17 cellular contexts compared by ENCODE assay signal in the genomic region with DNA sequence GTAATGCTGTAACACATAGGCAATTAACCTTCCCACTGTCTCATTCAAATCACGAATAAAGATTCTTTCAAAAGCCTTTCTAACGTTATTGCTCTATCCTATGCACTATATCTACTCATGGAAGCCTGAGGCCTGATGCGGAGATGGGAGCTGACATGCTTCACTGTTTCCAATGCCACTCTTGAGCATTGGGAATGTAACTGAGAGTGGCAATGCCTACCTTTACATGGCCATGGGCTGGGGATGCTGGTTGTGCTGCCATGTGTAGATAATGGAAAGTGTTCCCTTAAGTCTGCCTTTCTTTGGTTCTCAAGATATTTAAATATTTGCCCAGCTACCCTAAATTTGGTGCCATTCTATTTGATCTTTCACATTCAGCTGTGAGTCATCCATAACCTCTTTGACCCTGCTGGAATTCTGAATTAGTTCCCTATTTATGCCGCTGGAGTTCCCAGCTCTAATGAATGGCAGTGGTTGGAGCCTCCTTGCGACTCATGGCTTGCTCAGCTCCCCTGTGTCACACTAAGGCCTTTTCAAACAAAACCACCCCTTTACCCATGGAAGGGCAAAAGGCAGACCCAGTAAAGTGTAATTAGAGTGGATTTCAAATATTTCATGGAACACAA. TPM values are rescaled to one million over a fixed set of nuclear protein-coding genes. Genes with fewer than 3 reads are reported as not detected.
DNase-seq lines count a peak whose midpoint lies in the region; ATAC-seq, FAIRE-seq and TF ChIP-seq lines count a peak whose summit lies in the region.
"Had no signal": no experiment of that assay in that cellular context is flagged by ENCODE, and none has a peak within 500 bp of the region (broad histone marks: within the 10 kb centered on the region; RNA-seq: fewer than 3 reads in every experiment).

No MANE protein-coding gene starts in this region.

- H3K18ac ChIP-seq in IMR-90 (ENCODE audit: low read depth, low read length): no peak overlapping the region

- H3K4me2 ChIP-seq in IMR-90 (ENCODE audit: low read depth, low read length): no peak overlapping the region; the same call in 1 of the 2 replicates
- no peak overlapping the region for H3K4me2 ChIP-seq in K562 (ENCODE audit: insufficient read depth, low read length)
- H3K4me2 ChIP-seq: KMS-11 had no signal

- H3K4me3 ChIP-seq in IMR-90 (ENCODE audit: insufficient read depth, low read depth, low read length): no peak overlapping the region
- H3K4me3 ChIP-seq in K562: no peak overlapping the region
- H3K4me3 ChIP-seq: prostate gland had no signal

- H3K27me3 Mint-ChIP-seq in activated naive CD8-positive, alpha-beta T cell treated with anti-CD3 and anti-CD28 coated beads for 36 hours: peaks cover 12% of the 10 kb centered on the region

- H2AK5ac ChIP-seq in IMR-90 (ENCODE audit: low read depth, low read length): peak overlapping the region; percentile 35; the same call in 1 of the 2 replicates

- no peak overlapping the region; the same call in 1 of the 2 replicates for H3K14ac ChIP-seq in IMR-90 (replicated peaks; ENCODE audit: low read depth, low read length)

- H2BK120ac ChIP-seq in IMR-90 (ENCODE audit: low read depth, low read length): peak overlapping the region; percentile 7; the same call in 1 of the 2 replicates

- H3K9me3 ChIP-seq in IMR-90 (ENCODE audit: control insufficient read depth, insufficient read depth, low read length): no peaks in the 10 kb centered on the region
- no peaks in the 10 kb centered on the region for H3K9me3 ChIP-seq in K562 (replicated peaks; ENCODE audit: control insufficient read depth, insufficient read depth, low read depth, low read length)
- H3K9me3 ChIP-seq: prostate gland had no signal

- CTCF ChIA-PET in IMR-90 (lab: Yijun Ruan, JAX): no interaction called here
- CTCF ChIA-PET in K562 (lab: Yijun Ruan, JAX; ENCODE audit: low intra/inter-chr PET ratio): no interaction called here

- BruUV-seq in IMR-90 (replicated peaks; lab: Mats Ljungman, UMichigan) (no TSS peak), K562 (replicated peaks; lab: Mats Ljungman, UMichigan) (no TSS peak)

- dilution Hi-C loops in IMR-90 (cut with HindIII; ENCODE audit: low sequenced_read_pairs, unreplicated experiment): no loop called here

- no peak overlapping the region for H2AFZ ChIP-seq in IMR-90 (replicated peaks; ENCODE audit: low read length, poor library complexity)
- no peak overlapping the region for H2AFZ ChIP-seq in K562 (ENCODE audit: low read depth, low read length)

- H4K8ac ChIP-seq in IMR-90 (ENCODE audit: low read depth in 2 of 2, low read length in 2 of 2): peak overlapping the region in 1 of 2 experiments; percentile 33; a peak in 1 of 4 replicates

- H3K27me3 ChIP-seq in IMR-90 (ENCODE audit: control insufficient read depth, insufficient read depth, low read length) (no peaks in the 10 kb centered on the region), K562 (ENCODE audit: control insufficient read depth in 2 of 2, insufficient read depth in 2 of 2, low read length in 2 of 2) (peaks cover 5 to 7% of the 10 kb centered on the region in 2 experiments; a peak in 4 of 5 replicates)

- no peak; the same call in 1 of the 2 replicates for TF ChIP-seq RAD21 in IMR-90 (IDR thresholded peaks at IDR 0.05; ENCODE audit: low read length)
- TF ChIP-seq RAD21 in K562 (CRISPR knock-in tag; conservative IDR thresholded peaks at IDR 0.05 in 1 of 2, IDR thresholded peaks at IDR 0.05 in 1 of 2): no peak

- H2BK20ac ChIP-seq in IMR-90 (ENCODE audit: low read depth, low read length): peak overlapping the region; percentile 37; the same call in 1 of the 2 replicates

- H3K56ac ChIP-seq in IMR-90 (ENCODE audit: extremely low read depth, insufficient read depth, low read length): no peak overlapping the region

- H3K23ac ChIP-seq in IMR-90 (ENCODE audit: low read depth, low read length): no peak overlapping the region

- no peaks in the 10 kb centered on the region for H3K36me3 ChIP-seq in IMR-90 (ENCODE audit: control insufficient read depth, insufficient read depth, low read length)
- no peaks in the 10 kb centered on the region for H3K36me3 ChIP-seq in K562 (ENCODE audit: control insufficient read depth, insufficient read depth, low read length)
- H3K36me3 ChIP-seq: prostate gland had no signal

- H3K9me1 ChIP-seq in IMR-90 (ENCODE audit: insufficient read depth, low read length) (peaks cover 13% of the 10 kb centered on the region), K562 (ENCODE audit: control insufficient read depth, insufficient read depth, low read length) (no peaks in the 10 kb centered on the region)

- H3K27ac Mint-ChIP-seq in activated naive CD8-positive, alpha-beta T cell treated with anti-CD3 and anti-CD28 coated beads for 36 hours: no peak overlapping the region
- H3K27ac Mint-ChIP-seq: activated CD4-positive, alpha-beta memory T cell treated with anti-CD3 and anti-CD28 coated beads for 36 hours; B cell had no signal

- peak overlapping the region; percentile 40; the same call in 1 of the 2 replicates for H3K4ac ChIP-seq in IMR-90 (ENCODE audit: low read depth, low read length)

- H4K5ac ChIP-seq in IMR-90 (ENCODE audit: low read depth, low read length): peak overlapping the region; percentile 49; the same call in 1 of the 2 replicates

- H3K27ac ChIP-seq in IMR-90 (ENCODE audit: insufficient read depth, low read length) (no peak overlapping the region), K562 (ENCODE audit: extremely low read depth, low read depth, low read length) (no peak overlapping the region)
- H3K27ac ChIP-seq: KMS-11, prostate gland had no signal

- intact Hi-C loops in IMR-90 (cut with micrococcal nuclease) (no loop called here), K562 (cut with micrococcal nuclease) (no loop called here)

- no peak for TF ChIP-seq POLR2A in IMR-90 (IDR thresholded peaks at IDR 0.05; ENCODE audit: low read depth, low read length)
- TF ChIP-seq POLR2A in K562 (conservative IDR thresholded peaks at IDR 0.05): no peak

- WGBS in IMR-90 (ENCODE audit: extremely low coverage in 2 of 2, insufficient read length in 1 of 2), 2 experiments: 100% methylated on average over 1 of the region's 5 CpGs; no CpG with 5 or more reads in 1 of the 2 experiments
- 20% methylated on average over 5 of the region's 5 CpGs for WGBS in K562 (ENCODE audit: insufficient coverage, low coverage, missing lambda C conversion rate)

- H2BK15ac ChIP-seq in IMR-90 (ENCODE audit: low read depth, low read length): 0 out of 3 replicates have a peak overlapping the region, but pooled peaks have one; percentile 40

- in situ Hi-C loops in IMR-90 (cut with MboI; ENCODE audit: low sequenced_read_pairs) (loop anchor here (5.0 to 25.0 kb wide), 2 partner anchors 233 to 993 kb away; no protein-coding TSS in a partner anchor), K562 (cut with MboI) (no loop called here), GM13977 (cut with MboI; ENCODE audit: low pct_unique_long_range_greater_than_20kb, low sequenced_read_pairs, unreplicated experiment) (loop anchor here (25.0 kb wide), 1 partner anchor 218 kb away; no protein-coding TSS in a partner anchor)

- TF ChIP-seq EP300 in K562 (IDR thresholded peaks at IDR 0.05; ENCODE audit: low read length): no peak

- TF ChIP-seq CTCF in IMR-90 (conservative IDR thresholded peaks at IDR 0.05; ENCODE audit: low read depth, low read length): no peak
- no peak for TF ChIP-seq CTCF in K562 (IDR thresholded peaks at IDR 0.05 in 2 of 3, conservative IDR thresholded peaks at IDR 0.05 in 1 of 3; ENCODE audit: insufficient read depth in 2 of 3, low read depth in 1 of 3, low read length in 3 of 3)
- TF ChIP-seq CTCF in GM13977 (IDR thresholded peaks at IDR 0.05; ENCODE audit: extremely low read depth, insufficient read depth, missing control alignments): no peak

- H3K4me1 ChIP-seq in IMR-90 (ENCODE audit: control insufficient read depth, insufficient read depth, low read length): peaks cover 8% of the 10 kb centered on the region
- peaks cover 5 to 9% of the 10 kb centered on the region in 2 experiments; a peak in 2 of 5 replicates for H3K4me1 ChIP-seq in K562 (replicated peaks in 1 of 2; ENCODE audit: control insufficient read depth in 2 of 2, insufficient read depth in 2 of 2, low read length in 2 of 2)
- H3K4me1 ChIP-seq: prostate gland had no signal

- no peak overlapping the region for H2BK5ac ChIP-seq in IMR-90 (ENCODE audit: low read depth, low read length, poor library complexity, severe bottlenecking)

- no peak overlapping the region for H3K9ac ChIP-seq in IMR-90 (ENCODE audit: low read depth, low read length)
- no peak overlapping the region for H3K9ac ChIP-seq in K562 (ENCODE audit: insufficient read depth in 1 of 2, low read depth in 2 of 2, low read length in 2 of 2)
- H3K9ac ChIP-seq: KMS-11 had no signal

- H3K4me3 Mint-ChIP-seq in activated naive CD8-positive, alpha-beta T cell treated with anti-CD3 and anti-CD28 coated beads for 36 hours: no peak overlapping the region
- H3K4me3 Mint-ChIP-seq: activated CD4-positive, alpha-beta memory T cell treated with anti-CD3 and anti-CD28 coated beads for 36 hours; B cell had no signal

- POLR2A ChIA-PET in IMR-90 (lab: Charles Lee; ENCODE audit: unreplicated experiment) (no interaction called here), K562 (lab: Yijun Ruan, JAX) (no interaction called here)

- H3K79me2 ChIP-seq in K562 (ENCODE audit: control insufficient read depth, insufficient read depth, low read length): no peaks in the 10 kb centered on the region

- no peaks in the 10 kb centered on the region for H3K4me1 Mint-ChIP-seq in activated naive CD8-positive, alpha-beta T cell treated with anti-CD3 and anti-CD28 coated beads for 36 hours
- H3K4me1 Mint-ChIP-seq: B cell had no signal

- H4K91ac ChIP-seq in IMR-90 (ENCODE audit: insufficient read depth, low read depth, low read length): 0 out of 2 replicates have a peak overlapping the region, but pooled peaks have one; percentile 20

- FAIRE-seq in K562 (lab: Jason Lieb, UNC): no peak
- FAIRE-seq: astrocyte, GM12892 had no signal

- no peaks in the 10 kb centered on the region for H3K9me3 Mint-ChIP-seq in activated naive CD8-positive, alpha-beta T cell treated with anti-CD3 and anti-CD28 coated beads for 36 hours
- H3K9me3 Mint-ChIP-seq: activated CD4-positive, alpha-beta memory T cell treated with anti-CD3 and anti-CD28 coated beads for 36 hours had no signal

- H3K79me1 ChIP-seq in IMR-90 (ENCODE audit: low read depth in 1 of 2, low read length in 2 of 2): no peaks in the 10 kb centered on the region

- DNase-seq in AG20443 (ENCODE audit: low spot score) (peak; percentile 43), IMR-90 (peak; percentile 65), K562 (ENCODE audit: extremely low read depth in 1 of 4, low spot score in 3 of 4) (no peak), lung microvascular endothelial cell (ENCODE audit: low read depth in 2 of 2) (peak; percentile 41 to 54), nucleus accumbens (lab: John Stamatoyannopoulos, UW) (no peak), GM13977 (ENCODE audit: low spot score) (no peak)
- DNase-seq in activated naive CD8-positive, alpha-beta T cell treated with anti-CD3 and anti-CD28 coated beads for 36 hours: no peak
- DNase-seq: activated CD4-positive, alpha-beta memory T cell treated with anti-CD3 and anti-CD28 coated beads for 36 hours; DND-41; NCI-H1694; Right ventricle myocardium superior had no signal

- no peaks in the 10 kb centered on the region for H3K36me3 Mint-ChIP-seq in activated naive CD8-positive, alpha-beta T cell treated with anti-CD3 and anti-CD28 coated beads for 36 hours
- H3K36me3 Mint-ChIP-seq: activated CD4-positive, alpha-beta memory T cell treated with anti-CD3 and anti-CD28 coated beads for 36 hours had no signal

- ATAC-seq in IMR-90 (ENCODE audit: low read depth) (peak; percentile 79), K562 (no peak), GM21717 (IDR thresholded peaks at IDR 0.05; ENCODE audit: unreplicated experiment) (no peak)

- H4K20me1 ChIP-seq in IMR-90 (ENCODE audit: insufficient read depth, low read length): no peaks in the 10 kb centered on the region
- no peaks in the 10 kb centered on the region for H4K20me1 ChIP-seq in K562 (replicated peaks; ENCODE audit: control insufficient read depth, insufficient read depth, low read length)

- H2AK9ac ChIP-seq in IMR-90 (replicated peaks; ENCODE audit: low read depth, low read length, poor library complexity): no peak overlapping the region

RNA-seq across cellular contexts. Expression of gene DKK3, which starts 21.4 kb away (rescaled TPM):
- 348 and 453 TPM in 2 replicates for total RNA-seq in IMR-90 (2012; rRNA removed)
- polyA plus RNA-seq in IMR-90 (2012; rRNA removed): 838 and 964 TPM in 2 replicates
- polyA plus RNA-seq in IMR-90 (2012; cell fraction: cytosol; rRNA removed): 812 and 1,206 TPM in 2 replicates
- polyA plus RNA-seq in IMR-90 (2012; cell fraction: nucleus; rRNA removed; ENCODE audit: low replicate concordance): 383 and 412 TPM in 2 replicates
- total RNA-seq in K562 (2011; cell fraction: chromatin; rRNA removed; ENCODE audit: low replicate concordance): not detected in 2 replicates
- total RNA-seq in K562 (2011; cell fraction: nucleolus; rRNA removed): not detected in 2 replicates
- total RNA-seq in K562 (2011; cell fraction: nucleoplasm; rRNA removed): not detected in 2 replicates
- not detected in 2 replicates for total RNA-seq in K562 (2014; rRNA removed)
- not detected in 2 replicates for total RNA-seq in K562 (2014; rRNA removed; fragmentation: Illumina TruSeq; extraction: Trizol)
- not detected in 2 replicates for total RNA-seq in K562 (2015; rRNA removed; fragmentation: Illumina TruSeq; extraction: Trizol)
- total RNA-seq in K562 (2021): 0.38 and 0.40 TPM in 2 replicates
- 0.14 TPM in 1 of 2 replicates, not detected in the other for polyA plus RNA-seq in K562 (2011; rRNA removed)
- polyA plus RNA-seq in K562 (2011; cell fraction: cytosol; rRNA removed): not detected in 2 replicates
- polyA plus RNA-seq in K562 (2011; cell fraction: nucleus; rRNA removed): not detected in 2 replicates
- not detected in 2 replicates for polyA plus RNA-seq in K562 (2012)
- not detected in 2 replicates for polyA plus RNA-seq in K562 (2014; fragmentation: Illumina TruSeq; extraction: Trizol)
- not detected for polyA plus RNA-seq in K562 (2014; fragmentation: Nextera tagmentation; extraction: Ambion mirVana)
- polyA plus RNA-seq in K562 (2014; rRNA removed): 0.85 TPM in 1 of 2 replicates, not detected in the other
- not detected in 2 replicates for polyA minus RNA-seq in K562 (2011; rRNA and poly(A)+ RNA removed)
- not detected in 2 replicates for polyA minus RNA-seq in K562 (2011; cell fraction: cytosol; rRNA and poly(A)+ RNA removed)
- polyA minus RNA-seq in K562 (2011; cell fraction: nucleus; rRNA and poly(A)+ RNA removed): not detected in 2 replicates
- total RNA-seq in lung microvascular endothelial cell: 219 and 225 TPM in 2 replicates
- total RNA-seq in activated naive CD8-positive, alpha-beta T cell treated with anti-CD3 and anti-CD28 coated beads for 36 hours: under 1 TPM in 1 of 2 experiments, not detected in 1; 0.46 TPM
- total RNA-seq: activated CD4-positive, alpha-beta memory T cell treated with anti-CD3 and anti-CD28 coated beads for 36 hours; B cell had no signal

Comparison
In these comparisons a context has a peak if more than half of its experiments do, and no peak if none do; other contexts are left out.
1. DNase-seq: peak in AG20443 (single experiment), IMR-90 (single experiment) and lung microvascular endothelial cell (2 of 2); none in K562 (0 of 4), nucleus accumbens (0 of 56), GM13977 (single experiment) and activated naive CD8-positive, alpha-beta T cell treated with anti-CD3 and anti-CD28 coated beads for 36 hours (single experiment).
2. RNA of gene DKK3, which starts 21.4 kb away (total RNA-seq): 348 to 453 TPM in IMR-90 and 219 to 225 TPM in lung microvascular endothelial cell; 0.46 TPM in activated naive CD8-positive, alpha-beta T cell treated with anti-CD3 and anti-CD28 coated beads for 36 hours and 0.38 to 0.40 TPM in K562; every median in the first group is over 100 times any median in the second.